8 cellular contexts compared by ENCODE assay signal in the genomic region with DNA sequence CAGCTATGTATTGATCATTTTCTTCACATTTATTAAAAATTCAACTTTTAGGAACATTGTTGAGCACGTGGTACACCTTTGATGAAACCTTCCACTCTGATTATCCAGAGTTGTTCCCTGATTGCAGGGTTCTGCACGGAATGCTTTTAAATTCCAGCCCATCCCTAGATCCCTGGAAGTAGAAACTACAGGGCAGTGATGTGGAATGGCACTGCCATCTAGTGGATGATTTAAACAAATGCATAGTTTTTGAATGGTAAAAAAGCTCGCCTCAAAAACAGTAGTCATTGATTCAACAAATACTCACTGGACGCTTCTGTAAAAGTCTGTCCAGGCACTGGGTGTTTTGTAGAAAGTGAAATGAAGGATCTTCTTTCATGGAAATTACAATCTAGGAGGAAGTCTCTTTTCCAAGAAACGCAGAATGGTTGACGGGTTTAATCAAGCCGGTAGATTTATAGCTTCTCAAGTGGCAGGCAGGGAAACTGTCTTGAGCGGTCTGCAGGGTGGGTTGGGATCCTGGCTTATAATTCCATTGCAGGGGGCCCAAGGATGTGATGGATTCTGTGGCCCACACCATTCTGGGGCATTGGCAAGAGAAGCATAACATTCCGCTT.
DNase-seq lines count a peak whose midpoint lies in the region; ATAC-seq and TF ChIP-seq lines count a peak whose summit lies in the region.

No MANE protein-coding gene starts in this region.

- H3K9me3 Mint-ChIP-seq in stimulated activated effector memory CD8-positive, alpha-beta T cell treated with anti-CD3 and anti-CD28 coated beads, Interleukin-12 subunit alpha, Interleukin-12 subunit beta, amount 100 ng/mL, for 72 hours, result no peaks in the 10 kb centered on the region

- H3K4me3 Mint-ChIP-seq in stimulated activated effector memory CD8-positive, alpha-beta T cell treated with anti-CD3 and anti-CD28 coated beads, Interleukin-12 subunit alpha, Interleukin-12 subunit beta, amount 100 ng/mL, for 72 hours, result no peak overlapping the region

- peaks cover 24% of the 10 kb centered on the region for H3K4me1 Mint-ChIP-seq in stimulated activated effector memory CD8-positive, alpha-beta T cell treated with anti-CD3 and anti-CD28 coated beads, Interleukin-12 subunit alpha, Interleukin-12 subunit beta, amount 100 ng/mL, for 72 hours

- peaks cover 4% of the 10 kb centered on the region for H3K4me1 ChIP-seq in lower lobe of right lung

- POLR2A ChIA-PET in HEK293T (lab: Yijun Ruan, JAX), result interaction anchor here (0.5 kb wide), 1 partner anchor 32 kb away, joined by 3 read pairs; no protein-coding TSS in a partner anchor

- no peak overlapping the region for H3K4me3 ChIP-seq in lower lobe of right lung

- peaks cover 33% of the 10 kb centered on the region for H3K36me3 Mint-ChIP-seq in stimulated activated effector memory CD8-positive, alpha-beta T cell treated with anti-CD3 and anti-CD28 coated beads, Interleukin-12 subunit alpha, Interleukin-12 subunit beta, amount 100 ng/mL, for 72 hours

- peak; percentile 76 to 80 for ATAC-seq in lower lobe of right lung
- no peak for ATAC-seq in GM21526 (IDR thresholded peaks at IDR 0.05; ENCODE audit: low FRiP score, unreplicated experiment)
- no peak for ATAC-seq in GM21367 (IDR thresholded peaks at IDR 0.05; ENCODE audit: unreplicated experiment)
- ATAC-seq in stimulated activated effector memory CD8-positive, alpha-beta T cell treated with anti-CD3 and anti-CD28 coated beads, Interleukin-12 subunit alpha, Interleukin-12 subunit beta, amount 100 ng/mL, for 72 hours, result no peak

- CTCF ChIA-PET in HEK293T (lab: Yijun Ruan, JAX), result interaction anchor here (0.6 to 3.7 kb wide), 33 partner anchors 9 to 571 kb away, joined by 3 to 36 read pairs (median 4); no protein-coding TSS in a partner anchor

- H3K9me3 ChIP-seq in lower lobe of right lung, result no peaks in the 10 kb centered on the region

- no peak overlapping the region for H3K27ac ChIP-seq in lower lobe of right lung

- TF ChIP-seq CTCF in lower lobe of right lung (IDR thresholded peaks at IDR 0.05), result peak; percentile 71

- intact Hi-C loops in lower lobe of right lung (cut with DNase I), result loop anchor here (5.0 kb wide), 1 partner anchor 171 kb away; no protein-coding TSS in a partner anchor

- DNase-seq in Caki2 (ENCODE audit: low read depth) (peak; percentile 29), HEK293T (ENCODE audit: extremely low spot score) (peak; percentile 67), OCI-M1 (lab: John Stamatoyannopoulos, UW) (peak; percentile 60), dermis blood vessel endothelial cell (peak; percentile 75), lower lobe of right lung (no peak)
- DNase-seq in stimulated activated effector memory CD8-positive, alpha-beta T cell treated with anti-CD3 and anti-CD28 coated beads, Interleukin-12 subunit alpha, Interleukin-12 subunit beta, amount 100 ng/mL, for 72 hours (ENCODE audit: low spot score in 2 of 2), result no peak

- H3K36me3 ChIP-seq in lower lobe of right lung, result peaks cover 4% of the 10 kb centered on the region

- H3K27ac Mint-ChIP-seq in stimulated activated effector memory CD8-positive, alpha-beta T cell treated with anti-CD3 and anti-CD28 coated beads, Interleukin-12 subunit alpha, Interleukin-12 subunit beta, amount 100 ng/mL, for 72 hours, result no peak overlapping the region

- in situ Hi-C loops in Caki2 (cut with HindIII; ENCODE audit: low pct_unique_long_range_greater_than_20kb, low sequenced_read_pairs), result loop anchor here (25.0 kb wide), 1 partner anchor 276 kb away; no protein-coding TSS in a partner anchor

- no peaks in the 10 kb centered on the region for H3K27me3 ChIP-seq in lower lobe of right lung (ENCODE audit: low read depth)

TF ChIP-seq in HEK293T, 16 proteins besides CTCF, POLR2A, EP300 and RAD21:
- no peak for TF ChIP-seq FOXK2 (IDR thresholded peaks at IDR 0.05)
- TF ChIP-seq, protein P1, sequence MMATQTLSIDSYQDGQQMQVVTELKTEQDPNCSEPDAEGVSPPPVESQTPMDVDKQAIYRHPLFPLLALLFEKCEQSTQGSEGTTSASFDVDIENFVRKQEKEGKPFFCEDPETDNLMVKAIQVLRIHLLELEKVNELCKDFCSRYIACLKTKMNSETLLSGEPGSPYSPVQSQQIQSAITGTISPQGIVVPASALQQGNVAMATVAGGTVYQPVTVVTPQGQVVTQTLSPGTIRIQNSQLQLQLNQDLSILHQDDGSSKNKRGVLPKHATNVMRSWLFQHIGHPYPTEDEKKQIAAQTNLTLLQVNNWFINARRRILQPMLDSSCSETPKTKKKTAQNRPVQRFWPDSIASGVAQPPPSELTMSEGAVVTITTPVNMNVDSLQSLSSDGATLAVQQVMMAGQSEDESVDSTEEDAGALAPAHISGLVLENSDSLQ (IDR thresholded peaks at IDR 0.05), result peak; percentile 12; the same call in 1 of the 2 replicates

Comparison
In these comparisons a context has a peak if more than half of its experiments do, and no peak if none do; other contexts are left out.
1. DNase-seq: peak in Caki2 (single experiment), HEK293T (single experiment), OCI-M1 (single experiment) and dermis blood vessel endothelial cell (single experiment); none in lower lobe of right lung (single experiment) and stimulated activated effector memory CD8-positive, alpha-beta T cell treated with anti-CD3 and anti-CD28 coated beads, Interleukin-12 subunit alpha, Interleukin-12 subunit beta, amount 100 ng/mL, for 72 hours (0 of 2).
2. ATAC-seq: peak in lower lobe of right lung (2 of 2); none in GM21526 (single experiment), GM21367 (single experiment) and stimulated activated effector memory CD8-positive, alpha-beta T cell treated with anti-CD3 and anti-CD28 coated beads, Interleukin-12 subunit alpha, Interleukin-12 subunit beta, amount 100 ng/mL, for 72 hours (single experiment).